Comparison of ENCODE assay signal across 15 cellular contexts in genomic region chr22:28783786-28784671, GRCh38. TPM values are rescaled to one million over a fixed set of nuclear protein-coding genes. Genes with fewer than 3 reads are reported as not detected.
DNase-seq lines count a peak whose midpoint lies in the region; ATAC-seq, FAIRE-seq and TF ChIP-seq lines count a peak whose summit lies in the region.
"Had no signal": no experiment of that assay in that cellular context is flagged by ENCODE, and none has a peak within 500 bp of the region (broad histone marks: within the 10 kb centered on the region; RNA-seq: fewer than 3 reads in every experiment).

No MANE protein-coding gene starts in this region.

- ATAC-seq in GM18909 (IDR thresholded peaks at IDR 0.05; ENCODE audit: poor library complexity, unreplicated experiment) = no peak

- no peak for TF ChIP-seq POLR2A in erythroblast (IDR thresholded peaks at IDR 0.05; ENCODE audit: low read length)

- peak overlapping the region; percentile 33 for H3K4me3 Mint-ChIP-seq in progenitor cell of endocrine pancreas (ENCODE audit: low read depth)
- H3K4me3 Mint-ChIP-seq: CD8-positive, alpha-beta memory T cell; stimulated activated naive CD8-positive, alpha-beta T cell treated with anti-CD3 and anti-CD28 coated beads, Interleukin-15, Interleukin-2, amounts not matched to agents 100 ng/mL and 50 ng/mL, for 24 hours had no signal

- H3K36me3 Mint-ChIP-seq in progenitor cell of endocrine pancreas (ENCODE audit: insufficient read depth) = peaks cover 37% of the 10 kb centered on the region

- intact Hi-C loops in posterior cingulate gyrus (cut with DNase I) = no loop called here

- peaks cover 25% of the 10 kb centered on the region for H3K4me1 Mint-ChIP-seq in progenitor cell of endocrine pancreas (ENCODE audit: low read depth)

- DNase-seq in DMS53 (lab: John Stamatoyannopoulos, UW) = peak; percentile 85
- DNase-seq in MV-4-11 (lab: John Stamatoyannopoulos, UW) = peak; percentile 51
- peak; percentile 63 for DNase-seq in islet precursor cell
- DNase-seq in progenitor cell of endocrine pancreas (ENCODE audit: low spot score, unreplicated experiment) = no peak
- no peak for DNase-seq in erythroblast (lab: John Stamatoyannopoulos, UW)
- DNase-seq in posterior cingulate gyrus = no peak
- no peak for DNase-seq in D721Med (ENCODE audit: insufficient read length, low spot score)
- DNase-seq: activated T-cell treated with anti-CD3 and anti-CD28 coated beads, Interleukin-2, amount 50 U/mL, for 1 hour; CD8-positive, alpha-beta memory T cell; dermis blood vessel endothelial cell; NCI-H69; ovary; SHP77 treated with DMSO at 0.1 percent for 48 hours had no signal

- peak overlapping the region; percentile 94 for H3K27ac Mint-ChIP-seq in progenitor cell of endocrine pancreas
- H3K27ac Mint-ChIP-seq: stimulated activated naive CD8-positive, alpha-beta T cell treated with anti-CD3 and anti-CD28 coated beads, Interleukin-15, Interleukin-2, amounts not matched to agents 100 ng/mL and 50 ng/mL, for 24 hours had no signal

- FAIRE-seq in D721Med (lab: Jason Lieb, UNC) = no peak

- TF ChIP-seq CTCF in progenitor cell of endocrine pancreas (IDR thresholded peaks at IDR 0.05; ENCODE audit: unreplicated experiment) (no peak), D721Med (IDR thresholded peaks at IDR 0.05; ENCODE audit: insufficient read depth, missing control alignments) (no peak)

- H3K9me3 Mint-ChIP-seq in progenitor cell of endocrine pancreas (ENCODE audit: low read depth) = no peaks in the 10 kb centered on the region
- H3K9me3 Mint-ChIP-seq: CD8-positive, alpha-beta memory T cell; stimulated activated naive CD8-positive, alpha-beta T cell treated with anti-CD3 and anti-CD28 coated beads, Interleukin-15, Interleukin-2, amounts not matched to agents 100 ng/mL and 50 ng/mL, for 24 hours had no signal

- H3K27me3 Mint-ChIP-seq in progenitor cell of endocrine pancreas = no peaks in the 10 kb centered on the region
- H3K27me3 Mint-ChIP-seq: CD8-positive, alpha-beta memory T cell; stimulated activated naive CD8-positive, alpha-beta T cell treated with anti-CD3 and anti-CD28 coated beads, Interleukin-15, Interleukin-2, amounts not matched to agents 100 ng/mL and 50 ng/mL, for 24 hours had no signal

RNA-seq across cellular contexts. Expression of gene CCDC117, which starts 11.5 kb away (rescaled TPM):
- 39.9 and 40.4 TPM in 2 replicates for total RNA-seq in progenitor cell of endocrine pancreas

RNA-seq across cellular contexts. Expression of gene XBP1, which starts 16.3 kb away (rescaled TPM):
- 126 and 130 TPM in 2 replicates for total RNA-seq in progenitor cell of endocrine pancreas

RNA-seq across cellular contexts. Expression of gene HSCB, which starts 42.2 kb away (rescaled TPM):
- total RNA-seq in progenitor cell of endocrine pancreas = 15.3 and 18.5 TPM in 2 replicates

RNA-seq across cellular contexts. Expression of gene CHEK2, which starts 42.4 kb away (rescaled TPM):
- 24.1 and 25.6 TPM in 2 replicates for total RNA-seq in progenitor cell of endocrine pancreas

Comparison
In these comparisons a context has a peak if more than half of its experiments do, and no peak if none do; other contexts are left out.
1. DNase-seq: peak in DMS53 (single experiment), MV-4-11 (single experiment) and islet precursor cell (single experiment); none in progenitor cell of endocrine pancreas (single experiment), erythroblast (0 of 2), posterior cingulate gyrus (0 of 10) and D721Med (single experiment).